In genomic region chr9:89482056-89482784, GRCh38 we compare ENCODE assay signal across 11 cellular contexts. TPM values are rescaled to one million over a fixed set of nuclear protein-coding genes. Genes with fewer than 3 reads are reported as not detected.
DNase-seq lines count a peak whose midpoint lies in the region; ATAC-seq and TF ChIP-seq lines count a peak whose summit lies in the region.
"Had no signal": no experiment of that assay in that cellular context is flagged by ENCODE, and none has a peak within 500 bp of the region (broad histone marks: within the 10 kb centered on the region; RNA-seq: fewer than 3 reads in every experiment).

No MANE protein-coding gene starts in this region.

- H4K91ac ChIP-seq in neuronal stem cell (ENCODE audit: low read depth, low read length, poor library complexity) = no peak overlapping the region

- peak in 1 of 7 experiments; percentile 55 for DNase-seq in CD8-positive, alpha-beta T cell
- no peak for DNase-seq in T-helper 17 cell
- no peak for DNase-seq in neuronal stem cell (ENCODE audit: low spot score)
- no peak for DNase-seq in stimulated activated CD4-positive, alpha-beta T cell treated with anti-CD3 and anti-CD28 coated beads, Interleukin-1b, Interleukin-23, amount 100 ng/mL, for 48 hours
- no peak for DNase-seq in COLO668 (lab: John Stamatoyannopoulos, UW; ENCODE audit: unreplicated experiment)
- no peak for DNase-seq in AG20443 (ENCODE audit: low spot score)
- DNase-seq in brain microvascular endothelial cell = no peak
- DNase-seq: NCI-H1105 treated with DMSO at 0.1 percent for 48 hours; NCI-H748 treated with DMSO at 0.1 percent for 48 hours; stimulated activated CD4-positive, alpha-beta T cell treated with anti-CD3 and anti-CD28 coated beads, Interleukin-12 subunit alpha, Interleukin-12 subunit beta, amount 100 ng/mL, for 4 hours had no signal

- peak overlapping the region; percentile 24 for H3K9ac ChIP-seq in neuronal stem cell (ENCODE audit: low read depth, low read length, poor library complexity)

- no peak overlapping the region for H2BK120ac ChIP-seq in neuronal stem cell (ENCODE audit: low read depth, low read length)

- ATAC-seq in CD8-positive, alpha-beta T cell = no peak
- ATAC-seq in T-helper 17 cell = no peak

- no peak overlapping the region for H2BK5ac ChIP-seq in neuronal stem cell (ENCODE audit: low read length)

- H3K9me3 Mint-ChIP-seq in CD8-positive, alpha-beta T cell = peaks cover 4% of the 10 kb centered on the region

- H3K36me3 Mint-ChIP-seq in CD8-positive, alpha-beta T cell = peaks cover 59% of the 10 kb centered on the region
- H3K36me3 Mint-ChIP-seq in T-helper 17 cell (ENCODE audit: low read depth) = peaks cover 20% of the 10 kb centered on the region

- H3K4me1 ChIP-seq in CD8-positive, alpha-beta T cell (ENCODE audit: insufficient read depth, low read length) = peaks cover 78% of the 10 kb centered on the region
- H3K4me1 ChIP-seq in neuronal stem cell (ENCODE audit: control insufficient read depth in 2 of 2, insufficient read depth in 1 of 2, low read depth in 1 of 2, low read length in 2 of 2) = peaks cover 0 to 21% of the 10 kb centered on the region in 2 donors

- H3K14ac ChIP-seq in neuronal stem cell (ENCODE audit: low read length) = no peak overlapping the region

- H3K4ac ChIP-seq in neuronal stem cell (ENCODE audit: low read length) = no peak overlapping the region

- no CpG with 5 or more reads among the region's 14 CpGs for WGBS in neuronal stem cell (ENCODE audit: extremely low coverage in 2 of 2, insufficient read length in 2 of 2, insufficient replicate concordance in 1 of 2), 2 donors

- peak overlapping the region; percentile 45 for H3K27ac ChIP-seq in CD8-positive, alpha-beta T cell (ENCODE audit: low read depth, low read length)
- H3K27ac ChIP-seq in cingulate gyrus (ENCODE audit: low read depth, low read length) = peak overlapping the region; percentile 88
- no peak overlapping the region for H3K27ac ChIP-seq in neuronal stem cell (replicated peaks; ENCODE audit: low read length)
- no peak overlapping the region for H3K27ac ChIP-seq in brain microvascular endothelial cell

- H4K8ac ChIP-seq in neuronal stem cell (ENCODE audit: low read depth, low read length) = no peak overlapping the region

- no peaks in the 10 kb centered on the region for H3K36me3 ChIP-seq in CD8-positive, alpha-beta T cell (ENCODE audit: insufficient read depth, low read length)
- H3K36me3 ChIP-seq in neuronal stem cell (replicated peaks in 1 of 2; ENCODE audit: control insufficient read depth in 2 of 2, insufficient read depth in 2 of 2, low read length in 2 of 2) (no peaks in the 10 kb centered on the region), brain microvascular endothelial cell (replicated peaks) (no peaks in the 10 kb centered on the region)

- in situ Hi-C loops in brain microvascular endothelial cell (cut with HindIII; ENCODE audit: low pct_ligation_motif_present, low sequenced_read_pairs) = no loop called here

- H2AK5ac ChIP-seq in neuronal stem cell (ENCODE audit: low read depth, low read length) = no peak overlapping the region

- peak overlapping the region; percentile 96 for H3K27ac Mint-ChIP-seq in CD8-positive, alpha-beta T cell
- peak overlapping the region; percentile 97 for H3K27ac Mint-ChIP-seq in T-helper 17 cell

- H3K4me1 Mint-ChIP-seq in CD8-positive, alpha-beta T cell (ENCODE audit: low read depth) = peaks cover 89% of the 10 kb centered on the region
- peaks cover 71% of the 10 kb centered on the region for H3K4me1 Mint-ChIP-seq in T-helper 17 cell

- no peak overlapping the region for H2BK15ac ChIP-seq in neuronal stem cell (ENCODE audit: low read length)

- intact Hi-C loops in CD8-positive, alpha-beta T cell (cut with DNase I, micrococcal nuclease) = loop anchor here in 1 of 2 experiments (5.0 kb wide), 2 partner anchors 40 to 55 kb away; no protein-coding TSS in a partner anchor

- H3K18ac ChIP-seq in neuronal stem cell (ENCODE audit: low read length) = no peak overlapping the region

- H2BK12ac ChIP-seq in neuronal stem cell (ENCODE audit: low read length) = no peak overlapping the region

- H3K27me3 ChIP-seq in CD8-positive, alpha-beta T cell (ENCODE audit: insufficient read depth, low read length) = no peaks in the 10 kb centered on the region
- H3K27me3 ChIP-seq in neuronal stem cell (ENCODE audit: control insufficient read depth in 3 of 3, insufficient read depth in 3 of 3, low read depth in 1 of 3, low read length in 3 of 3) (no peaks in the 10 kb centered on the region), brain microvascular endothelial cell (replicated peaks) (no peaks in the 10 kb centered on the region)

- peak overlapping the region; percentile 86 for H3K4me3 Mint-ChIP-seq in CD8-positive, alpha-beta T cell
- peak overlapping the region; percentile 99 for H3K4me3 Mint-ChIP-seq in T-helper 17 cell

- POLR2A ChIA-PET in CD8-positive, alpha-beta T cell (lab: Charles Lee) = interaction anchor here (0.8 to 3.9 kb wide), 13 partner anchors 8 to 67 kb away, joined by 3 to 16 read pairs (median 7); no protein-coding TSS in a partner anchor

- H3K79me1 ChIP-seq in neuronal stem cell (ENCODE audit: low read depth, low read length) = peaks cover 13% of the 10 kb centered on the region

- no peaks in the 10 kb centered on the region for H3K9me3 ChIP-seq in CD8-positive, alpha-beta T cell (ENCODE audit: low read length)
- H3K9me3 ChIP-seq in T-helper 17 cell (ENCODE audit: control insufficient read depth, low read length, poor library complexity, severe bottlenecking) = no peaks in the 10 kb centered on the region
- H3K9me3 ChIP-seq in neuronal stem cell (replicated peaks in 1 of 2; ENCODE audit: control insufficient read depth in 2 of 2, insufficient read depth in 1 of 2, low read depth in 1 of 2, low read length in 2 of 2) = peaks cover 2 to 3% of the 10 kb centered on the region in 2 donors

- no peaks in the 10 kb centered on the region for H3K27me3 Mint-ChIP-seq in CD8-positive, alpha-beta T cell (ENCODE audit: low read depth)
- H3K27me3 Mint-ChIP-seq in T-helper 17 cell = no peaks in the 10 kb centered on the region

- H3K4me3 ChIP-seq in CD8-positive, alpha-beta T cell (ENCODE audit: low read depth, low read length) = peak overlapping the region; percentile 30
- H3K4me3 ChIP-seq in neuronal stem cell (ENCODE audit: low read length in 2 of 2) = no peak overlapping the region
- H3K4me3 ChIP-seq in brain microvascular endothelial cell (ENCODE audit: low read depth, low read length) = no peak overlapping the region

- H3K4me2 ChIP-seq in neuronal stem cell (ENCODE audit: insufficient read depth, low read length, poor library complexity, severe bottlenecking) = no peak overlapping the region

- H2AFZ ChIP-seq in neuronal stem cell (ENCODE audit: low read length) = no peak overlapping the region

- no peak for TF ChIP-seq CTCF in CD8-positive, alpha-beta T cell (IDR thresholded peaks at IDR 0.05)
- TF ChIP-seq CTCF in brain microvascular endothelial cell (IDR thresholded peaks at IDR 0.05; ENCODE audit: low read depth, low read length, missing control alignments) = no peak

- no peak overlapping the region for H3K23ac ChIP-seq in neuronal stem cell (ENCODE audit: low read depth, low read length, poor library complexity)

- CTCF ChIA-PET in CD8-positive, alpha-beta T cell (lab: Charles Lee) = interaction anchor here (0.7 to 5.3 kb wide), 10 partner anchors 11 to 66 kb away, joined by 3 to 36 read pairs (median 5); no protein-coding TSS in a partner anchor

RNA-seq across cellular contexts. Expression of gene SEMA4D, which starts 15.7 kb away (rescaled TPM):
- 100 to 1,000 TPM; 286 to 305 TPM for total RNA-seq in CD8-positive, alpha-beta T cell
- 100 to 1,000 TPM; 250 to 312 TPM for total RNA-seq in T-helper 17 cell
- 23.2 TPM for polyA plus RNA-seq in neuronal stem cell (2013, experiment 1 of 2)
- 24.3 TPM for polyA plus RNA-seq in neuronal stem cell (2013, experiment 2 of 2)

Comparison
In these comparisons a context has a peak if more than half of its experiments do, and no peak if none do; other contexts are left out.
1. H3K27ac ChIP-seq: peak in CD8-positive, alpha-beta T cell (single experiment) and cingulate gyrus (single experiment); none in neuronal stem cell (single experiment) and brain microvascular endothelial cell (single experiment).